In genomic region chr4:154582723-154583122, GRCh38 we compare ENCODE assay signal across 32 cellular contexts. TPM values are rescaled to one million over a fixed set of nuclear protein-coding genes. Genes with fewer than 3 reads are reported as not detected.
"Had no signal": no experiment of that assay in that cellular context is flagged by ENCODE, and none has a peak within 500 bp of the region (broad histone marks: within the 10 kb centered on the region; RNA-seq: fewer than 3 reads in every experiment).

No MANE protein-coding gene starts in this region.

- H3K27ac Mint-ChIP-seq: stimulated activated effector memory CD8-positive, alpha-beta T cell treated with anti-CD3 and anti-CD28 coated beads, Interleukin-12 subunit alpha, Interleukin-12 subunit beta, amount 100 ng/mL, for 72 hours; stimulated activated memory B cell treated with anti-CD40 and anti-IgM and Interleukin-4, amounts not matched to agents 10 μg/mL and 1 μg/mL and 100 μg/mL, for 72 hours; stimulated activated naive B cell treated with anti-CD40 and anti-IgM and Interleukin-4, amounts not matched to agents 10 μg/mL and 1 μg/mL and 100 μg/mL, for 72 hours; stimulated activated naive CD8-positive, alpha-beta T cell treated with anti-CD3 and anti-CD28 coated beads, Interleukin-15, amount 100 ng/mL, for 72 hours; stimulated activated naive CD8-positive, alpha-beta T cell treated with anti-CD3 and anti-CD28 coated beads, Interleukin-15, Interleukin-2, amounts not matched to agents 100 ng/mL and 50 ng/mL, for 24 hours; type B pancreatic cell had no signal

- FAIRE-seq: urothelium cell line had no signal

- H3K27ac ChIP-seq: stomach, suprapubic skin, testis, thoracic aorta, thyroid gland, tibial artery, tibial nerve, transverse colon, upper lobe of left lung, upper lobe of right lung, uterus, vagina had no signal

- H3K4me1 ChIP-seq: stomach, suprapubic skin, testis, thyroid gland, tibial artery, tibial nerve, transverse colon, upper lobe of left lung, upper lobe of right lung, uterus, vagina had no signal

- H3K27me3 ChIP-seq: stomach, testis, thyroid gland, tibial artery, tibial nerve, upper lobe of left lung, uterus, vagina had no signal

- DNase-seq: stimulated activated CD4-positive, alpha-beta T cell treated with anti-CD3 and anti-CD28 coated beads, Interleukin-2, amount 100 ng/mL, for 48 hours; stimulated activated CD4-positive, alpha-beta T cell treated with anti-CD3 and anti-CD28 coated beads, Interleukin-4, amount 100 ng/mL, for 1 hour; stimulated activated CD4-positive, alpha-beta T cell treated with anti-CD3 and anti-CD28 coated beads, Interleukin-4, amount 100 ng/mL, for 24 hours; stimulated activated CD4-positive, alpha-beta T cell treated with anti-CD3 and anti-CD28 coated beads, Interleukin-4, amount 100 ng/mL, for 4 hours; stimulated activated CD8-positive, alpha-beta memory T cell treated with anti-CD3 and anti-CD28 coated beads, Interleukin-4, amount 100 ng/mL, for 48 hours; stimulated activated naive B cell treated with anti-CD40 and anti-IgM and Interleukin-4, amounts not matched to agents 10 μg/mL and 1 μg/mL and 100 μg/mL, for 72 hours; stimulated activated naive CD4-positive, alpha-beta T cell; stimulated activated naive CD4-positive, alpha-beta T cell treated with Interleukin-2 at 50 U/mL for 16 hours; stimulated activated naive CD8-positive, alpha-beta T cell treated with anti-CD3 and anti-CD28 coated beads, Interleukin-15, amount 100 ng/mL, for 72 hours; stimulated activated naive CD8-positive, alpha-beta T cell treated with anti-CD3 and anti-CD28 coated beads, Interleukin-15, Interleukin-2, amounts not matched to agents 100 U/mL and 50 U/mL, for 24 hours; stomach; substantia nigra; testis; thyroid gland; tibial artery; transverse colon; trophoblast cell; upper lobe of left lung; upper lobe of right lung; uterus had no signal

- H3K36me3 ChIP-seq: stomach, suprapubic skin, thoracic aorta, thyroid gland, tibial artery, tibial nerve, transverse colon, upper lobe of left lung, upper lobe of right lung, uterus, vagina had no signal

- ATAC-seq: stimulated activated effector memory CD8-positive, alpha-beta T cell treated with anti-CD3 and anti-CD28 coated beads, Interleukin-12 subunit alpha, Interleukin-12 subunit beta, amount 100 ng/mL, for 72 hours; stimulated activated memory B cell treated with anti-CD40 and anti-IgM and Interleukin-4, amounts not matched to agents 10 μg/mL and 1 μg/mL and 100 μg/mL, for 72 hours; stimulated activated naive B cell treated with anti-CD40 and anti-IgM and Interleukin-4, amounts not matched to agents 10 μg/mL and 1 μg/mL and 100 μg/mL, for 72 hours; stimulated activated naive CD8-positive, alpha-beta T cell treated with anti-CD3 and anti-CD28 coated beads, Interleukin-15, amount 100 ng/mL, for 72 hours; stimulated activated naive CD8-positive, alpha-beta T cell treated with anti-CD3 and anti-CD28 coated beads, Interleukin-15, Interleukin-2, amounts not matched to agents 100 U/mL and 50 U/mL, for 24 hours; upper lobe of right lung had no signal

- H3K4me3 Mint-ChIP-seq: stimulated activated effector memory CD8-positive, alpha-beta T cell treated with anti-CD3 and anti-CD28 coated beads, Interleukin-12 subunit alpha, Interleukin-12 subunit beta, amount 100 ng/mL, for 72 hours; stimulated activated memory B cell treated with anti-CD40 and anti-IgM and Interleukin-4, amounts not matched to agents 10 μg/mL and 1 μg/mL and 100 μg/mL, for 72 hours; stimulated activated naive B cell treated with anti-CD40 and anti-IgM and Interleukin-4, amounts not matched to agents 10 μg/mL and 1 μg/mL and 100 μg/mL, for 72 hours; stimulated activated naive CD8-positive, alpha-beta T cell treated with anti-CD3 and anti-CD28 coated beads, Interleukin-15, amount 100 ng/mL, for 72 hours; stimulated activated naive CD8-positive, alpha-beta T cell treated with anti-CD3 and anti-CD28 coated beads, Interleukin-15, Interleukin-2, amounts not matched to agents 100 ng/mL and 50 ng/mL, for 24 hours; type B pancreatic cell had no signal

- H3K9me3 Mint-ChIP-seq: stimulated activated effector memory CD8-positive, alpha-beta T cell treated with anti-CD3 and anti-CD28 coated beads, Interleukin-12 subunit alpha, Interleukin-12 subunit beta, amount 100 ng/mL, for 72 hours; stimulated activated memory B cell treated with anti-CD40 and anti-IgM and Interleukin-4, amounts not matched to agents 10 μg/mL and 1 μg/mL and 100 μg/mL, for 72 hours; stimulated activated naive B cell treated with anti-CD40 and anti-IgM and Interleukin-4, amounts not matched to agents 10 μg/mL and 1 μg/mL and 100 μg/mL, for 72 hours; stimulated activated naive CD8-positive, alpha-beta T cell treated with anti-CD3 and anti-CD28 coated beads, Interleukin-15, amount 100 ng/mL, for 72 hours; stimulated activated naive CD8-positive, alpha-beta T cell treated with anti-CD3 and anti-CD28 coated beads, Interleukin-15, Interleukin-2, amounts not matched to agents 100 ng/mL and 50 ng/mL, for 24 hours; type B pancreatic cell had no signal

- H3K4me3 ChIP-seq: stomach, suprapubic skin, testis, thoracic aorta, thyroid gland, tibial artery, tibial nerve, transverse colon, upper lobe of left lung, upper lobe of right lung, uterus, vagina had no signal

- H3K36me3 Mint-ChIP-seq: stimulated activated effector memory CD8-positive, alpha-beta T cell treated with anti-CD3 and anti-CD28 coated beads, Interleukin-12 subunit alpha, Interleukin-12 subunit beta, amount 100 ng/mL, for 72 hours; stimulated activated memory B cell treated with anti-CD40 and anti-IgM and Interleukin-4, amounts not matched to agents 10 μg/mL and 1 μg/mL and 100 μg/mL, for 72 hours; stimulated activated naive B cell treated with anti-CD40 and anti-IgM and Interleukin-4, amounts not matched to agents 10 μg/mL and 1 μg/mL and 100 μg/mL, for 72 hours; type B pancreatic cell had no signal

- H3K9me3 ChIP-seq: stomach, suprapubic skin, testis, thoracic aorta, thyroid gland, tibial artery, tibial nerve, transverse colon, upper lobe of left lung, upper lobe of right lung, uterus, vagina had no signal

- H3K4me1 Mint-ChIP-seq: stimulated activated effector memory CD8-positive, alpha-beta T cell treated with anti-CD3 and anti-CD28 coated beads, Interleukin-12 subunit alpha, Interleukin-12 subunit beta, amount 100 ng/mL, for 72 hours; stimulated activated memory B cell treated with anti-CD40 and anti-IgM and Interleukin-4, amounts not matched to agents 10 μg/mL and 1 μg/mL and 100 μg/mL, for 72 hours; stimulated activated naive B cell treated with anti-CD40 and anti-IgM and Interleukin-4, amounts not matched to agents 10 μg/mL and 1 μg/mL and 100 μg/mL, for 72 hours; stimulated activated naive CD8-positive, alpha-beta T cell treated with anti-CD3 and anti-CD28 coated beads, Interleukin-15, amount 100 ng/mL, for 72 hours had no signal

RNA-seq across cellular contexts. Expression of gene FGA, which starts 7.8 kb away (rescaled TPM):
- total RNA-seq: subcutaneous adipose tissue, temporal lobe, thoracic aorta, thyroid gland, transverse colon, urinary bladder, vagina had no signal

RNA-seq across cellular contexts. Expression of gene FGB, which starts 19.9 kb away (rescaled TPM):
- total RNA-seq: subcutaneous adipose tissue, temporal lobe, thoracic aorta, tibial nerve, transverse colon, urinary bladder, vagina had no signal

RNA-seq across cellular contexts. Expression of gene FGG, which starts 29.7 kb away (rescaled TPM):
- total RNA-seq: subcutaneous adipose tissue, temporal lobe, thoracic aorta, thyroid gland, tibial nerve, transverse colon, urinary bladder, vagina had no signal
